In genomic region chr14:23559010-23559920, GRCh38 we compare ENCODE assay signal across 1 cellular context.
TF ChIP-seq lines count a peak whose summit lies in the region.

No MANE protein-coding gene starts in this region.

TF ChIP-seq in HepG2, 621 proteins besides CTCF, POLR2A, EP300 and RAD21 (continued from another document and continues in another):
- TF ChIP-seq ZNF850 (CRISPR knock-in tag; conservative IDR thresholded peaks at IDR 0.05) = no peak
- no peak for TF ChIP-seq DNMT3B (CRISPR knock-in tag; conservative IDR thresholded peaks at IDR 0.05)
- TF ChIP-seq SAP130 (CRISPR knock-in tag; IDR thresholded peaks at IDR 0.05; ENCODE audit: low read depth) = no peak
- TF ChIP-seq ZNF773 (CRISPR knock-in tag; IDR thresholded peaks at IDR 0.05; ENCODE audit: borderline replicate concordance) = no peak
- peak; percentile 57 for TF ChIP-seq U2AF1 (optimal IDR thresholded peaks at IDR 0.05; ENCODE audit: low read depth, low read length)
- no peak; the same call in 1 of the 2 replicates for TF ChIP-seq CBFB (CRISPR knock-in tag; IDR thresholded peaks at IDR 0.05)
- peak; percentile 49; the same call in 1 of the 2 replicates for TF ChIP-seq KMT2A (CRISPR knock-in tag; IDR thresholded peaks at IDR 0.05)
- TF ChIP-seq ZNF670 (CRISPR knock-in tag; IDR thresholded peaks at IDR 0.05; ENCODE audit: borderline replicate concordance) = no peak
- no peak for TF ChIP-seq ZNF598 (CRISPR knock-in tag; IDR thresholded peaks at IDR 0.05; ENCODE audit: borderline replicate concordance)
- no peak for TF ChIP-seq FOXC1 (CRISPR knock-in tag; IDR thresholded peaks at IDR 0.05; ENCODE audit: borderline replicate concordance)
- 0 out of 2 replicates have a peak, but pooled peaks have one; percentile 45 for TF ChIP-seq NCOA1 (CRISPR knock-in tag; IDR thresholded peaks at IDR 0.05)
- no peak for TF ChIP-seq HMG20A (CRISPR knock-in tag; IDR thresholded peaks at IDR 0.05; ENCODE audit: borderline replicate concordance)
- no peak for TF ChIP-seq SAFB2 (CRISPR knock-in tag; IDR thresholded peaks at IDR 0.05; ENCODE audit: borderline replicate concordance, low read depth)
- no peak for TF ChIP-seq ZNF792 (CRISPR knock-in tag; IDR thresholded peaks at IDR 0.05)
- TF ChIP-seq ZNF44 (CRISPR knock-in tag; IDR thresholded peaks at IDR 0.05) = peak; percentile 18
- TF ChIP-seq PATZ1 (CRISPR knock-in tag; IDR thresholded peaks at IDR 0.05) = peak; percentile 90
- no peak for TF ChIP-seq TBL1XR1 (IDR thresholded peaks at IDR 0.05; ENCODE audit: borderline replicate concordance, low read length, partially characterized antibody)
- 0 out of 2 replicates have a peak, but pooled peaks have one; percentile 23 for TF ChIP-seq ZNF317 (CRISPR knock-in tag; IDR thresholded peaks at IDR 0.05)
- 0 out of 2 replicates have a peak, but pooled peaks have one; percentile 12 for TF ChIP-seq FOXO4 (CRISPR knock-in tag; conservative IDR thresholded peaks at IDR 0.05)
- 0 out of 2 replicates have a peak, but pooled peaks have one; percentile 28 for TF ChIP-seq ZNF33B (CRISPR knock-in tag; IDR thresholded peaks at IDR 0.05)
- no peak for TF ChIP-seq ZMYM2 (CRISPR knock-in tag; IDR thresholded peaks at IDR 0.05)
- TF ChIP-seq MIER3 (CRISPR knock-in tag; IDR thresholded peaks at IDR 0.05; ENCODE audit: borderline replicate concordance) = no peak
- no peak for TF ChIP-seq IRF1 (CRISPR knock-in tag; IDR thresholded peaks at IDR 0.05; ENCODE audit: low read depth)
- no peak for TF ChIP-seq PHF20 (CRISPR knock-in tag; IDR thresholded peaks at IDR 0.05)
- TF ChIP-seq ZNF292 (CRISPR knock-in tag; IDR thresholded peaks at IDR 0.05; ENCODE audit: borderline replicate concordance, low read depth) = no peak
- TF ChIP-seq ZBTB42 (CRISPR knock-in tag; IDR thresholded peaks at IDR 0.05) = no peak
- peak; percentile 50; the same call in 1 of the 2 replicates for TF ChIP-seq THRA (CRISPR knock-in tag; IDR thresholded peaks at IDR 0.05; ENCODE audit: borderline replicate concordance)
- peak; percentile 40; the same call in 1 of the 2 replicates for TF ChIP-seq MTA1 (CRISPR knock-in tag; IDR thresholded peaks at IDR 0.05; ENCODE audit: borderline replicate concordance)
- peak; percentile 26; the same call in 1 of the 2 replicates for TF ChIP-seq ZNF691 (CRISPR knock-in tag; IDR thresholded peaks at IDR 0.05; ENCODE audit: borderline replicate concordance, low read depth)
- no peak for TF ChIP-seq ZNF891 (CRISPR knock-in tag; IDR thresholded peaks at IDR 0.05)
- TF ChIP-seq ZNF710 (CRISPR knock-in tag; IDR thresholded peaks at IDR 0.05; ENCODE audit: borderline replicate concordance) = 0 out of 2 replicates have a peak, but pooled peaks have one; percentile 52
- TF ChIP-seq ZNF770 (CRISPR knock-in tag; IDR thresholded peaks at IDR 0.05) = no peak
- no peak for TF ChIP-seq ZNF343 (CRISPR knock-in tag; IDR thresholded peaks at IDR 0.05)
- 0 out of 2 replicates have a peak, but pooled peaks have one; percentile 11 for TF ChIP-seq ZNF350 (CRISPR knock-in tag; IDR thresholded peaks at IDR 0.05; ENCODE audit: borderline replicate concordance, low read depth)
- TF ChIP-seq ZNF766 (CRISPR knock-in tag; IDR thresholded peaks at IDR 0.05; ENCODE audit: borderline replicate concordance) = 0 out of 2 replicates have a peak, but pooled peaks have one; percentile 14
- no peak for TF ChIP-seq MNT (IDR thresholded peaks at IDR 0.05)
- TF ChIP-seq NR0B2 (CRISPR knock-in tag; IDR thresholded peaks at IDR 0.05) = 0 out of 2 replicates have a peak, but pooled peaks have one; percentile 22
- no peak for TF ChIP-seq FOXM1 (CRISPR knock-in tag; IDR thresholded peaks at IDR 0.05)
- TF ChIP-seq ZNF546 (CRISPR knock-in tag; conservative IDR thresholded peaks at IDR 0.05) = 0 out of 2 replicates have a peak, but pooled peaks have one; percentile 39
- no peak for TF ChIP-seq NFIC (IDR thresholded peaks at IDR 0.05; ENCODE audit: low read length)
- 0 out of 2 replicates have a peak, but pooled peaks have one; percentile 71 for TF ChIP-seq ZNF747 (CRISPR knock-in tag; IDR thresholded peaks at IDR 0.05; ENCODE audit: borderline replicate concordance)
- no peak for TF ChIP-seq KLF11 (CRISPR knock-in tag; IDR thresholded peaks at IDR 0.05)
- no peak for TF ChIP-seq TBX3 (IDR thresholded peaks at IDR 0.05; ENCODE audit: borderline replicate concordance)
- TF ChIP-seq UBTF (CRISPR knock-in tag; IDR thresholded peaks at IDR 0.05) = no peak
- TF ChIP-seq ZMAT5 (CRISPR knock-in tag; IDR thresholded peaks at IDR 0.05; ENCODE audit: borderline replicate concordance, low read depth) = no peak
- peak; percentile 26; the same call in 1 of the 2 replicates for TF ChIP-seq ETV6 (CRISPR knock-in tag; conservative IDR thresholded peaks at IDR 0.05)
- TF ChIP-seq LCORL (IDR thresholded peaks at IDR 0.05) = no peak
- TF ChIP-seq LCORL (CRISPR knock-in tag; IDR thresholded peaks at IDR 0.05) = peak; percentile 47; the same call in 1 of the 2 replicates
- no peak for TF ChIP-seq ZFP36L2 (CRISPR knock-in tag; IDR thresholded peaks at IDR 0.05)
